Comparison of ENCODE assay signal across 28 cellular contexts in genomic region chr2:184779777-184780176, GRCh38.
"Had no signal": no experiment of that assay in that cellular context is flagged by ENCODE, and none has a peak within 500 bp of the region (broad histone marks: within the 10 kb centered on the region; RNA-seq: fewer than 3 reads in every experiment).

No MANE protein-coding gene starts in this region.

- H3K27ac ChIP-seq: coronary artery, dorsolateral prefrontal cortex, WERI-Rb-1 had no signal

- DNase-seq: activated CD4-positive, alpha-beta memory T cell treated with anti-CD3 and anti-CD28 coated beads for 36 hours; activated CD4-positive, alpha-beta T cell treated with anti-CD3 and anti-CD28 coated beads for 36 hours; activated CD4-positive, alpha-beta T cell treated with anti-CD3 and anti-CD28 coated beads, Interleukin-2, amount 10 ng/mL, durations not matched to agents 24 days and 14 days; activated CD4-positive, CD25-positive, alpha-beta regulatory T cell; activated CD4-positive, CD25-positive, alpha-beta regulatory T cell treated with anti-CD3 and anti-CD28 coated beads, Interleukin-2, amount 50 U/mL, for 72 hours; activated CD8-positive, alpha-beta memory T cell treated with anti-CD3 and anti-CD28 coated beads, Interleukin-2, amount 10 ng/mL, durations not matched to agents 7 days and 5 days; activated CD8-positive, alpha-beta memory T cell treated with anti-CD3 and anti-CD28 coated beads, Interleukin-2, amount 50 U/mL, for 4 hours; activated CD8-positive, alpha-beta T cell treated with anti-CD3 and anti-CD28 coated beads, Interleukin-2, amount 10 ng/mL, durations not matched to agents 7 days and 5 days; activated effector memory CD4-positive, alpha-beta T cell treated with anti-CD3 and anti-CD28 coated beads, Interleukin-2, amount 50 U/mL, for 16 hours; activated naive CD4-positive, alpha-beta T cell treated with anti-CD3 and anti-CD28 coated beads, Interleukin-2, amount 50 U/mL, for 16 hours; activated T-cell treated with anti-CD3 and anti-CD28 coated beads, Interleukin-2, amount 50 U/mL, for 1 hour; activated T-cell treated with anti-CD3 and anti-CD28 coated beads, Interleukin-2, amount 50 U/mL, for 48 hours; amniotic stem cell; anterior cingulate cortex; brain microvascular endothelial cell; dorsolateral prefrontal cortex; effector memory CD4-positive, alpha-beta T cell; endodermal cell; foreskin fibroblast; head of caudate nucleus; T-helper 17 cell; T1000; WERI-Rb-1 had no signal

- ATAC-seq: activated CD4-positive, alpha-beta T cell treated with anti-CD3 and anti-CD28 coated beads for 36 hours; activated CD8-positive, alpha-beta memory T cell treated with anti-CD3 and anti-CD28 coated beads, Interleukin-2, amount 10 ng/mL, durations not matched to agents 7 days and 5 days; activated CD8-positive, alpha-beta T cell treated with anti-CD3 and anti-CD28 coated beads, Interleukin-2, amount 10 ng/mL, durations not matched to agents 7 days and 5 days; esophagus mucosa; T-helper 17 cell had no signal

- H3K27me3 ChIP-seq: brain microvascular endothelial cell, dorsolateral prefrontal cortex had no signal

- FAIRE-seq: astrocyte, bronchial epithelial cell, frontal cortex had no signal

- H3K4me3 ChIP-seq: coronary artery, dorsolateral prefrontal cortex had no signal

- H3K36me3 ChIP-seq: brain microvascular endothelial cell, WERI-Rb-1 had no signal
